ENCODE assay signal across 1 cellular context in the genomic region with DNA sequence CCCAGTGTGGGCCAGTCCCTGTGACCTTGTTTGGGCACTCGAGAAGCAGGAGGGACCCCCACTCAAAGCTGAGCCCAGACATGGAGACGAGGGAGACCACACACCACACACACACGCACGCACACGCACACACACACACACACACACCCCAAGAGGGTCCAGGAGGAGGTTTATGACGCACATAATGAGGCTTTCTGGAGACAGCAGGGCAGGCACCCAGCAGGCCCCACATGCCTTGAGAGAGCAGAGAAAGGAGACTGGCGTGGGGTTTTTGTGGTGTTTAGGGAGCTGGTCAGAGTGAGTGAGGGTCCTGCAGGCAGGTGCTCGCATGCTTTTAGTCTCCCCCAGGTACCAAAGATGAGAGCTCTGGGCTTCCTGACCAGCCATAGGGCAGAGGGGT.
TF ChIP-seq lines count a peak whose summit lies in the region.

No MANE protein-coding gene starts in this region.

TF ChIP-seq in H1, 55 proteins besides CTCF, POLR2A, EP300 and RAD21:
- TF ChIP-seq GABPA (IDR thresholded peaks at IDR 0.05; ENCODE audit: borderline replicate concordance, insufficient read depth, low read length) (no peak), CHD1 (IDR thresholded peaks at IDR 0.05; ENCODE audit: low read depth, low read length) (no peak), CBX8 (IDR thresholded peaks at IDR 0.05; ENCODE audit: borderline replicate concordance, low read depth, low read length) (no peak), SP1 (IDR thresholded peaks at IDR 0.05; ENCODE audit: low read depth, low read length) (no peak), RXRA (IDR thresholded peaks at IDR 0.05; ENCODE audit: insufficient read depth, low read depth, low read length) (no peak), RNF2 (IDR thresholded peaks at IDR 0.05; ENCODE audit: borderline replicate concordance, low read depth, low read length, missing control alignments, poor library complexity, severe bottlenecking) (no peak), EGR1 (IDR thresholded peaks at IDR 0.05; ENCODE audit: borderline replicate concordance, low read depth, low read length) (no peak), POLR2AphosphoS5 (IDR thresholded peaks at IDR 0.05; ENCODE audit: low read depth, low read length) (no peak), SAP30 (IDR thresholded peaks at IDR 0.05; ENCODE audit: insufficient read depth, insufficient replicate concordance, low read length) (no peak), KDM5A (IDR thresholded peaks at IDR 0.05; ENCODE audit: low read length) (no peak), KDM4A (IDR thresholded peaks at IDR 0.05; ENCODE audit: low read depth, low read length, severe bottlenecking) (no peak)
- TF ChIP-seq, protein P1, sequence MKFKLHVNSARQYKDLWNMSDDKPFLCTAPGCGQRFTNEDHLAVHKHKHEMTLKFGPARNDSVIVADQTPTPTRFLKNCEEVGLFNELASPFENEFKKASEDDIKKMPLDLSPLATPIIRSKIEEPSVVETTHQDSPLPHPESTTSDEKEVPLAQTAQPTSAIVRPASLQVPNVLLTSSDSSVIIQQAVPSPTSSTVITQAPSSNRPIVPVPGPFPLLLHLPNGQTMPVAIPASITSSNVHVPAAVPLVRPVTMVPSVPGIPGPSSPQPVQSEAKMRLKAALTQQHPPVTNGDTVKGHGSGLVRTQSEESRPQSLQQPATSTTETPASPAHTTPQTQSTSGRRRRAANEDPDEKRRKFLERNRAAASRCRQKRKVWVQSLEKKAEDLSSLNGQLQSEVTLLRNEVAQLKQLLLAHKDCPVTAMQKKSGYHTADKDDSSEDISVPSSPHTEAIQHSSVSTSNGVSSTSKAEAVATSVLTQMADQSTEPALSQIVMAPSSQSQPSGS (IDR thresholded peaks at IDR 0.05; ENCODE audit: low read length), result no peak
TF ChIP-seq in H1: peak in this region for 0.
